1 cellular context compared by ENCODE assay signal in the genomic region with DNA sequence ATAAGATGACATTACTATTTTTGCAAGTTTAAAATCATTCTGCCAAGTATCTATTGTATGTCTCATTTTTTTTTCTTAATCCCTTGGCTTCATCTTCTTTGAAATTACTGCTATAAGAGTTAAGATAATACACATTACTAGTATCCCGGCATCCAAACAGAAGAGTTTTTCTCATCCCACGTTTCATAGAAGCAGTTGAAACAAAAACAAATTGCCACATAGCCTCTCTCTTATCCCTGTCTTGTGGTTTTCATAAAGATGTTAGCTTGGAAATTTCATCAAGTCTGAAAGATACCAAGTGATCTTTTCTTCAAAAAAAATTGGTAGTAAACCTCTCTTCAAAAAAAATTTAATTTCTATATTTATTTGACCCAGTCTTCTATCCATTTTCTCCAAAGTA.
TF ChIP-seq lines count a peak whose summit lies in the region.

No MANE protein-coding gene starts in this region.

TF ChIP-seq in GM23338, 12 proteins besides CTCF, POLR2A, EP300 and RAD21 (continued from another document):
- TF ChIP-seq EZH2phosphoT487 (IDR thresholded peaks at IDR 0.05; ENCODE audit: unreplicated experiment) (no peak), EZH2 (IDR thresholded peaks at IDR 0.05; ENCODE audit: low read depth, unreplicated experiment) (no peak), CREB1 (CRISPR knock-in tag; IDR thresholded peaks at IDR 0.05; ENCODE audit: low read depth) (no peak), POLR2AphosphoS5 (IDR thresholded peaks at IDR 0.05; ENCODE audit: low read depth) (no peak)
- TF ChIP-seq, protein P1, sequence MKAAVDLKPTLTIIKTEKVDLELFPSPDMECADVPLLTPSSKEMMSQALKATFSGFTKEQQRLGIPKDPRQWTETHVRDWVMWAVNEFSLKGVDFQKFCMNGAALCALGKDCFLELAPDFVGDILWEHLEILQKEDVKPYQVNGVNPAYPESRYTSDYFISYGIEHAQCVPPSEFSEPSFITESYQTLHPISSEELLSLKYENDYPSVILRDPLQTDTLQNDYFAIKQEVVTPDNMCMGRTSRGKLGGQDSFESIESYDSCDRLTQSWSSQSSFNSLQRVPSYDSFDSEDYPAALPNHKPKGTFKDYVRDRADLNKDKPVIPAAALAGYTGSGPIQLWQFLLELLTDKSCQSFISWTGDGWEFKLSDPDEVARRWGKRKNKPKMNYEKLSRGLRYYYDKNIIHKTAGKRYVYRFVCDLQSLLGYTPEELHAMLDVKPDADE (IDR thresholded peaks at IDR 0.05), result no peak
